Comparison of ENCODE assay signal across 1 cellular context in the genomic region with DNA sequence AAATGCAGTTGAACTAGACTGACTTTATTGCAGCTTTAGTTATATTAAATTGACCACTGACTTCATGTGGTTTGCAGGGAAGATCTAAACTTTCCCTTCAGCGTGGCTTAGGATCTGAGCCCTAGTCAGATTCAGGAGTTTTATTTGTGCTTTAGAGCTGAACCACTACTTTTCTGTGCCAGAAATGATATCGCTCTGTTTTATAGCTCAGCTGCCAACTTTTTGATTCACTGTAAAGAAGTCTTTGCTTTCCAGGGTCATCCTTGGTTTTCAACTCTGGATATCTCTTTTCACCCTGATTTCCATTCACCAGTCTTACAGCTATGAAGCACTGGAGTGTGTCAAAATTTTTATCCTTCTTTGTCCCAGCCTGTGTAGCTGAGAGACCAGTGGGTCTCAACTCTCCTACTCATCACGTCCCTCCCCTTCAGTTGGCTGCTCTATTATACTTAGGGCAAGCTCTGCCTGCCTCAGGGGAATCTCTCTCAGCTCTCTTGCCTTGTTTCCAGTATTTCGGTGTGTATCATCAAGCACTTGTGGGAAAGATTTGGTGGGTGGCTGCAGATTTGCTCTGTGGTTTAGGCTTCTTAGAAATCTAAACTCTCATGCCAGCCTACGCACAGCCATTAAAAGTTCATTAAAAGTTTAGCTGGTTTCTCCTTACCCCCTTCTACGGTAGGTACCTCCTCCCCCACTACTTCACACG.
TF ChIP-seq lines count a peak whose summit lies in the region.

No MANE protein-coding gene starts in this region.

TF ChIP-seq in IMR-90, 13 proteins besides CTCF, POLR2A, EP300 and RAD21:
- TF ChIP-seq RCOR1 (IDR thresholded peaks at IDR 0.05; ENCODE audit: insufficient replicate concordance, low read length) (no peak), SMC3 (IDR thresholded peaks at IDR 0.05; ENCODE audit: low read depth, low read length) (no peak), MXI1 (IDR thresholded peaks at IDR 0.05; ENCODE audit: borderline replicate concordance, low read depth, low read length) (no peak), MAZ (IDR thresholded peaks at IDR 0.05; ENCODE audit: borderline replicate concordance, low read depth, low read length) (no peak), CEBPB (IDR thresholded peaks at IDR 0.05; ENCODE audit: low read depth, low read length) (no peak), MAFK (IDR thresholded peaks at IDR 0.05; ENCODE audit: low read depth, low read length) (no peak), NFE2L2 (IDR thresholded peaks at IDR 0.05; ENCODE audit: low read depth, low read length) (no peak), BHLHE40 (IDR thresholded peaks at IDR 0.05; ENCODE audit: low read depth, low read length) (no peak), FOS (IDR thresholded peaks at IDR 0.05; ENCODE audit: low read depth, low read length) (no peak)
- TF ChIP-seq, protein P1, sequence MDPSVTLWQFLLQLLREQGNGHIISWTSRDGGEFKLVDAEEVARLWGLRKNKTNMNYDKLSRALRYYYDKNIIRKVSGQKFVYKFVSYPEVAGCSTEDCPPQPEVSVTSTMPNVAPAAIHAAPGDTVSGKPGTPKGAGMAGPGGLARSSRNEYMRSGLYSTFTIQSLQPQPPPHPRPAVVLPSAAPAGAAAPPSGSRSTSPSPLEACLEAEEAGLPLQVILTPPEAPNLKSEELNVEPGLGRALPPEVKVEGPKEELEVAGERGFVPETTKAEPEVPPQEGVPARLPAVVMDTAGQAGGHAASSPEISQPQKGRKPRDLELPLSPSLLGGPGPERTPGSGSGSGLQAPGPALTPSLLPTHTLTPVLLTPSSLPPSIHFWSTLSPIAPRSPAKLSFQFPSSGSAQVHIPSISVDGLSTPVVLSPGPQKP (IDR thresholded peaks at IDR 0.05; ENCODE audit: borderline replicate concordance, low read depth, low read length): no peak
- TF ChIP-seq, protein P2, sequence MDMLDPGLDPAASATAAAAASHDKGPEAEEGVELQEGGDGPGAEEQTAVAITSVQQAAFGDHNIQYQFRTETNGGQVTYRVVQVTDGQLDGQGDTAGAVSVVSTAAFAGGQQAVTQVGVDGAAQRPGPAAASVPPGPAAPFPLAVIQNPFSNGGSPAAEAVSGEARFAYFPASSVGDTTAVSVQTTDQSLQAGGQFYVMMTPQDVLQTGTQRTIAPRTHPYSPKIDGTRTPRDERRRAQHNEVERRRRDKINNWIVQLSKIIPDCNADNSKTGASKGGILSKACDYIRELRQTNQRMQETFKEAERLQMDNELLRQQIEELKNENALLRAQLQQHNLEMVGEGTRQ (IDR thresholded peaks at IDR 0.05; ENCODE audit: low read depth, low read length): no peak
